ENCODE assay signal across 22 cellular contexts in genomic region chrX:128365523-128365922, GRCh38.
"Had no signal": no experiment of that assay in that cellular context is flagged by ENCODE, and none has a peak within 500 bp of the region (broad histone marks: within the 10 kb centered on the region; RNA-seq: fewer than 3 reads in every experiment).

No MANE protein-coding gene starts in this region.

- H3K9me3 ChIP-seq: psoas muscle, spleen, tibial artery, upper lobe of left lung, uterus had no signal

- H3K27me3 Mint-ChIP-seq: stimulated activated memory B cell treated with anti-CD40 and anti-IgM and Interleukin-4, amounts not matched to agents 10 μg/mL and 1 μg/mL and 100 μg/mL, for 72 hours; stimulated activated naive CD8-positive, alpha-beta T cell treated with anti-CD3 and anti-CD28 coated beads, Interleukin-15, Interleukin-2, amounts not matched to agents 100 ng/mL and 50 ng/mL, for 24 hours had no signal

- H3K9me3 Mint-ChIP-seq: natural killer cell treated with Interleukin-12 subunit alpha and Interleukin-12 subunit beta and Interleukin-15 and Interleukin-18, amount 100 ng/mL, for 72 hours; stimulated activated naive CD8-positive, alpha-beta T cell treated with anti-CD3 and anti-CD28 coated beads, Interleukin-15, Interleukin-2, amounts not matched to agents 100 ng/mL and 50 ng/mL, for 24 hours had no signal

- DNase-seq: dermis blood vessel endothelial cell; heart left ventricle; hippocampal formation; left colon; left ventricle myocardium superior; mesenchymal stem cell; midbrain; psoas muscle; retina; spleen; stimulated activated CD4-positive, alpha-beta T cell treated with anti-CD3 and anti-CD28 coated beads, Interleukin-15, amount 100 ng/mL, for 24 hours; stimulated activated CD4-positive, alpha-beta T cell treated with anti-CD3 and anti-CD28 coated beads, Interleukin-1b, Interleukin-23, amount 100 ng/mL, for 48 hours; stimulated activated CD4-positive, alpha-beta T cell treated with anti-CD3 and anti-CD28 coated beads, Interleukin-4, amount 100 ng/mL, for 24 hours; tibial artery; upper lobe of left lung; uterus had no signal

- H3K36me3 Mint-ChIP-seq: natural killer cell treated with Interleukin-12 subunit alpha and Interleukin-12 subunit beta and Interleukin-15 and Interleukin-18, amount 100 ng/mL, for 72 hours; stimulated activated memory B cell treated with anti-CD40 and anti-IgM and Interleukin-4, amounts not matched to agents 10 μg/mL and 1 μg/mL and 100 μg/mL, for 72 hours had no signal

- H3K27ac ChIP-seq: heart left ventricle, parathyroid adenoma, psoas muscle, spleen, tibial artery, upper lobe of left lung, uterus had no signal

- H3K36me3 ChIP-seq: heart left ventricle, spleen, tibial artery, upper lobe of left lung, uterus had no signal

- H3K4me3 Mint-ChIP-seq: natural killer cell treated with Interleukin-12 subunit alpha and Interleukin-12 subunit beta and Interleukin-15 and Interleukin-18, amount 100 ng/mL, for 72 hours; stimulated activated memory B cell treated with anti-CD40 and anti-IgM and Interleukin-4, amounts not matched to agents 10 μg/mL and 1 μg/mL and 100 μg/mL, for 72 hours; stimulated activated naive CD8-positive, alpha-beta T cell treated with anti-CD3 and anti-CD28 coated beads, Interleukin-15, Interleukin-2, amounts not matched to agents 100 ng/mL and 50 ng/mL, for 24 hours had no signal

- H3K27ac Mint-ChIP-seq: natural killer cell treated with Interleukin-12 subunit alpha and Interleukin-12 subunit beta and Interleukin-15 and Interleukin-18, amount 100 ng/mL, for 72 hours; stimulated activated memory B cell treated with anti-CD40 and anti-IgM and Interleukin-4, amounts not matched to agents 10 μg/mL and 1 μg/mL and 100 μg/mL, for 72 hours; stimulated activated naive CD8-positive, alpha-beta T cell treated with anti-CD3 and anti-CD28 coated beads, Interleukin-15, Interleukin-2, amounts not matched to agents 100 ng/mL and 50 ng/mL, for 24 hours had no signal

- H3K4me1 ChIP-seq: heart left ventricle, parathyroid adenoma, psoas muscle, spleen, tibial artery, upper lobe of left lung, uterus had no signal

- ATAC-seq: heart left ventricle; left colon; left ventricle myocardium superior; natural killer cell treated with Interleukin-12 subunit alpha and Interleukin-12 subunit beta and Interleukin-15 and Interleukin-18, amount 100 ng/mL, for 72 hours; psoas muscle; sciatic nerve; stimulated activated memory B cell treated with anti-CD40 and anti-IgM and Interleukin-4, amounts not matched to agents 10 μg/mL and 1 μg/mL and 100 μg/mL, for 72 hours had no signal

- H3K4me3 ChIP-seq: heart left ventricle, lung, psoas muscle, spleen, tibial artery, upper lobe of left lung, uterus had no signal

- H3K4me1 Mint-ChIP-seq: stimulated activated memory B cell treated with anti-CD40 and anti-IgM and Interleukin-4, amounts not matched to agents 10 μg/mL and 1 μg/mL and 100 μg/mL, for 72 hours had no signal

- H3K27me3 ChIP-seq: heart left ventricle, spleen, tibial artery, upper lobe of left lung, uterus had no signal
